1 cellular context compared by ENCODE assay signal in the genomic region with DNA sequence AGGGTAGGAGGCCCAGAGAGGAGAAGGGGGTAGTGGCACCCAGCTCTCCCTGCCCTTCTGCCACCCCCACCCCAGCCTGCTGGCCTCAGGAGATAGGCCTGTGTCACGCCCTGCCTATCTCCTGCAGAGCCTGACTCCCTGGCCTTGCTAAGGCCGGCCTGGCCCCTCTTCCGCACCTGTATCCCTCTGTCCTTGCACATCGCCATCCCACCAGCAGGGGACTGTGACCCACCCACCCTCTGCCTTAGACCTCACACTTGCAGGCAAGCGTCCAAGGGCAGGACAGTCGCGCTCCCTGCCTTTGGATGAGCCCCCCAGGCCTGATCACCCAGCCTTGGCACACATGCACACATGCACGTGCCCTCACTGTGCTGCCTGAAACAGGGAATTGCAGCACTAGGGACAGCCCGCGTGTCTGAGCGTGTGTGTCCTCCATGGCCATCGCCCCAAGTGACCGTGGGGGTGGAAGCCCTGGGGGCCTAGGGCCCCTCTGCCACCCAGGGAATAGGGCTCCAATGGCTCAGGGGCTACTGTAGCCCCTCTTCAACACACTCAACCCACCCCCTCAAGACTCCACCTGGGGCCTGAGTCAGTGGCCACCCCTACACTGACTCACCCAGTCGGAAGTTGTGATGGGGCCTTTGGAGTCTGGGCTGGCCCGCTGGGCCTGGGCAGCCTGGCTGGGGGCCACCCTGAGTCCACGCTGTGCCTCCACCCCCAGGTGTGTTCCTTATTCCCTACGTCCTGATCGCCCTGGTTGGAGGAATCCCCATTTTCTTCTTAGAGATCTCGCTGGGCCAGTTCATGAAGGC.
TF ChIP-seq lines count a peak whose summit lies in the region.

No MANE protein-coding gene starts in this region.

TF ChIP-seq in K562, 482 proteins besides CTCF, POLR2A, EP300 and RAD21 (continued from another document):
- peak; percentile 74 for TF ChIP-seq RBM22 (IDR thresholded peaks at IDR 0.05; ENCODE audit: low read depth, low read length, poor library complexity, severe bottlenecking)
- no peak for TF ChIP-seq ELF1 (tag; IDR thresholded peaks at IDR 0.05)
- no peak for TF ChIP-seq ZNF263 (CRISPR knock-in tag; IDR thresholded peaks at IDR 0.05; ENCODE audit: borderline replicate concordance)
- no peak for TF ChIP-seq MLX (CRISPR knock-in tag; conservative IDR thresholded peaks at IDR 0.05)
- TF ChIP-seq ZNF76 (CRISPR knock-in tag; IDR thresholded peaks at IDR 0.05; ENCODE audit: borderline replicate concordance) = no peak
- TF ChIP-seq FOSL1 (tag; conservative IDR thresholded peaks at IDR 0.05) = 0 out of 2 replicates have a peak, but pooled peaks have one; percentile 25
- no peak for TF ChIP-seq ZNF445 (CRISPR knock-in tag; IDR thresholded peaks at IDR 0.05; ENCODE audit: low read depth)
- no peak for TF ChIP-seq ZNF12 (CRISPR knock-in tag; IDR thresholded peaks at IDR 0.05)
- TF ChIP-seq, protein P1, sequence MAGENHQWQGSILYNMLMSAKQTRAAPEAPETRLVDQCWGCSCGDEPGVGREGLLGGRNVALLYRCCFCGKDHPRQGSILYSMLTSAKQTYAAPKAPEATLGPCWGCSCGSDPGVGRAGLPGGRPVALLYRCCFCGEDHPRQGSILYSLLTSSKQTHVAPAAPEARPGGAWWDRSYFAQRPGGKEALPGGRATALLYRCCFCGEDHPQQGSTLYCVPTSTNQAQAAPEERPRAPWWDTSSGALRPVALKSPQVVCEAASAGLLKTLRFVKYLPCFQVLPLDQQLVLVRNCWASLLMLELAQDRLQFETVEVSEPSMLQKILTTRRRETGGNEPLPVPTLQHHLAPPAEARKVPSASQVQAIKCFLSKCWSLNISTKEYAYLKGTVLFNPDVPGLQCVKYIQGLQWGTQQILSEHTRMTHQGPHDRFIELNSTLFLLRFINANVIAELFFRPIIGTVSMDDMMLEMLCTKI (IDR thresholded peaks at IDR 0.05; ENCODE audit: partially characterized antibody) = no peak
- no peak for TF ChIP-seq HINFP (tag; conservative IDR thresholded peaks at IDR 0.05; ENCODE audit: low read depth)
- TF ChIP-seq MIER1 (IDR thresholded peaks at IDR 0.05; ENCODE audit: low read depth) = no peak
- no peak for TF ChIP-seq ZZZ3 (IDR thresholded peaks at IDR 0.05)
- no peak for TF ChIP-seq MCM5 (IDR thresholded peaks at IDR 0.05; ENCODE audit: low read depth)
- TF ChIP-seq HMG20A (CRISPR knock-in tag; conservative IDR thresholded peaks at IDR 0.05) = no peak
- TF ChIP-seq, protein P2, sequence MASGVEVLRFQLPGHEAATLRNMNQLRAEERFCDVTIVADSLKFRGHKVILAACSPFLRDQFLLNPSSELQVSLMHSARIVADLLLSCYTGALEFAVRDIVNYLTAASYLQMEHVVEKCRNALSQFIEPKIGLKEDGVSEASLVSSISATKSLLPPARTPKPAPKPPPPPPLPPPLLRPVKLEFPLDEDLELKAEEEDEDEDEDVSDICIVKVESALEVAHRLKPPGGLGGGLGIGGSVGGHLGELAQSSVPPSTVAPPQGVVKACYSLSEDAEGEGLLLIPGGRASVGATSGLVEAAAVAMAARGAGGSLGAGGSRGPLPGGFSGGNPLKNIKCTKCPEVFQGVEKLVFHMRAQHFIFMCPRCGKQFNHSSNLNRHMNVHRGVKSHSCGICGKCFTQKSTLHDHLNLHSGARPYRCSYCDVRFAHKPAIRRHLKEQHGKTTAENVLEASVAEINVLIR (CRISPR knock-in tag; IDR thresholded peaks at IDR 0.05) = no peak
- TF ChIP-seq KDM5B (IDR thresholded peaks at IDR 0.05; ENCODE audit: insufficient replicate concordance, low read depth, low read length) = peak; percentile 36
- no peak for TF ChIP-seq MBD1 (CRISPR knock-in tag; IDR thresholded peaks at IDR 0.05)
- TF ChIP-seq ARID2 (IDR thresholded peaks at IDR 0.05) = no peak
- no peak for TF ChIP-seq FOXP1 (CRISPR knock-in tag; IDR thresholded peaks at IDR 0.05)
- TF ChIP-seq HMGN3 (IDR thresholded peaks at IDR 0.05; ENCODE audit: borderline replicate concordance, extremely low read depth, insufficient read length, low read depth, low read length) = peak; percentile 46
- TF ChIP-seq ESRRA (IDR thresholded peaks at IDR 0.05; ENCODE audit: borderline replicate concordance, low read depth) = peak; percentile 16; the same call in 1 of the 2 replicates
- no peak for TF ChIP-seq GABPB2 (CRISPR knock-in tag; conservative IDR thresholded peaks at IDR 0.05)
- TF ChIP-seq RB1 (IDR thresholded peaks at IDR 0.05; ENCODE audit: low read depth) = no peak
- TF ChIP-seq ZNF184 (CRISPR knock-in tag; IDR thresholded peaks at IDR 0.05) = no peak
- TF ChIP-seq ZNF431 (CRISPR knock-in tag; IDR thresholded peaks at IDR 0.05) = no peak
- peak; percentile 61; the same call in 1 of the 2 replicates for TF ChIP-seq TFAP4 (CRISPR knock-in tag; IDR thresholded peaks at IDR 0.05; ENCODE audit: borderline replicate concordance)
- TF ChIP-seq CHCHD3 (CRISPR knock-in tag; IDR thresholded peaks at IDR 0.05) = no peak
- TF ChIP-seq ZNF57 (CRISPR knock-in tag; IDR thresholded peaks at IDR 0.05) = no peak
- TF ChIP-seq HMGXB4 (CRISPR knock-in tag; IDR thresholded peaks at IDR 0.05) = peak; percentile 40; the same call in 1 of the 2 replicates
- TF ChIP-seq DACH1 (IDR thresholded peaks at IDR 0.05; ENCODE audit: partially characterized antibody) = no peak
- TF ChIP-seq PHF21A (IDR thresholded peaks at IDR 0.05; ENCODE audit: borderline replicate concordance, low read depth) = no peak
- peak; percentile 73 for TF ChIP-seq TCF3 (CRISPR knock-in tag; IDR thresholded peaks at IDR 0.05)
- no peak for TF ChIP-seq SMAD4 (CRISPR knock-in tag; conservative IDR thresholded peaks at IDR 0.05)
- TF ChIP-seq KAT7 (CRISPR knock-in tag; IDR thresholded peaks at IDR 0.05; ENCODE audit: borderline replicate concordance) = 0 out of 2 replicates have a peak, but pooled peaks have one; percentile 39
- TF ChIP-seq, protein P3, sequence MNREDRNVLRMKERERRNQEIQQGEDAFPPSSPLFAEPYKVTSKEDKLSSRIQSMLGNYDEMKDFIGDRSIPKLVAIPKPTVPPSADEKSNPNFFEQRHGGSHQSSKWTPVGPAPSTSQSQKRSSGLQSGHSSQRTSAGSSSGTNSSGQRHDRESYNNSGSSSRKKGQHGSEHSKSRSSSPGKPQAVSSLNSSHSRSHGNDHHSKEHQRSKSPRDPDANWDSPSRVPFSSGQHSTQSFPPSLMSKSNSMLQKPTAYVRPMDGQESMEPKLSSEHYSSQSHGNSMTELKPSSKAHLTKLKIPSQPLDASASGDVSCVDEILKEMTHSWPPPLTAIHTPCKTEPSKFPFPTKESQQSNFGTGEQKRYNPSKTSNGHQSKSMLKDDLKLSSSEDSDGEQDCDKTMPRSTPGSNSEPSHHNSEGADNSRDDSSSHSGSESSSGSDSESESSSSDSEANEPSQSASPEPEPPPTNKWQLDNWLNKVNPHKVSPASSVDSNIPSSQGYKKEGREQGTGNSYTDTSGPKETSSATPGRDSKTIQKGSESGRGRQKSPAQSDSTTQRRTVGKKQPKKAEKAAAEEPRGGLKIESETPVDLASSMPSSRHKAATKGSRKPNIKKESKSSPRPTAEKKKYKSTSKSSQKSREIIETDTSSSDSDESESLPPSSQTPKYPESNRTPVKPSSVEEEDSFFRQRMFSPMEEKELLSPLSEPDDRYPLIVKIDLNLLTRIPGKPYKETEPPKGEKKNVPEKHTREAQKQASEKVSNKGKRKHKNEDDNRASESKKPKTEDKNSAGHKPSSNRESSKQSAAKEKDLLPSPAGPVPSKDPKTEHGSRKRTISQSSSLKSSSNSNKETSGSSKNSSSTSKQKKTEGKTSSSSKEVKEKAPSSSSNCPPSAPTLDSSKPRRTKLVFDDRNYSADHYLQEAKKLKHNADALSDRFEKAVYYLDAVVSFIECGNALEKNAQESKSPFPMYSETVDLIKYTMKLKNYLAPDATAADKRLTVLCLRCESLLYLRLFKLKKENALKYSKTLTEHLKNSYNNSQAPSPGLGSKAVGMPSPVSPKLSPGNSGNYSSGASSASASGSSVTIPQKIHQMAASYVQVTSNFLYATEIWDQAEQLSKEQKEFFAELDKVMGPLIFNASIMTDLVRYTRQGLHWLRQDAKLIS (CRISPR knock-in tag; IDR thresholded peaks at IDR 0.05) = peak; percentile 62; the same call in 1 of the 2 replicates
- no peak for TF ChIP-seq KHSRP (IDR thresholded peaks at IDR 0.05)
- no peak for TF ChIP-seq ZKSCAN1 (IDR thresholded peaks at IDR 0.05; ENCODE audit: low read depth, low read length)
- peak; percentile 76; the same call in 1 of the 2 replicates for TF ChIP-seq POLR2G (IDR thresholded peaks at IDR 0.05; ENCODE audit: low read depth, low read length)
- no peak for TF ChIP-seq HNRNPL (IDR thresholded peaks at IDR 0.05; ENCODE audit: low read depth, low read length)
- TF ChIP-seq PHF8 (IDR thresholded peaks at IDR 0.05; ENCODE audit: borderline replicate concordance, low read length) = 0 out of 2 replicates have a peak, but pooled peaks have one; percentile 5
- TF ChIP-seq ZNF436 (CRISPR knock-in tag; IDR thresholded peaks at IDR 0.05) = no peak
- TF ChIP-seq ATF1 (CRISPR knock-in tag; IDR thresholded peaks at IDR 0.05) = no peak
- no peak for TF ChIP-seq ATF1 (tag; IDR thresholded peaks at IDR 0.05)
- no peak for TF ChIP-seq MCM2 (IDR thresholded peaks at IDR 0.05; ENCODE audit: low read depth)
- TF ChIP-seq HDAC2 (IDR thresholded peaks at IDR 0.05) = 0 out of 2 replicates have a peak, but pooled peaks have one; percentile 26
- TF ChIP-seq GATAD2A (IDR thresholded peaks at IDR 0.05) = no peak
- TF ChIP-seq E2F4 (CRISPR knock-in tag; IDR thresholded peaks at IDR 0.05; ENCODE audit: low read depth) = no peak
- no peak for TF ChIP-seq SMAD2 (IDR thresholded peaks at IDR 0.05; ENCODE audit: low read depth, low read length)
- TF ChIP-seq HCFC1 (IDR thresholded peaks at IDR 0.05; ENCODE audit: low read depth, low read length) = no peak
